9 cellular contexts compared by ENCODE assay signal in the genomic region with DNA sequence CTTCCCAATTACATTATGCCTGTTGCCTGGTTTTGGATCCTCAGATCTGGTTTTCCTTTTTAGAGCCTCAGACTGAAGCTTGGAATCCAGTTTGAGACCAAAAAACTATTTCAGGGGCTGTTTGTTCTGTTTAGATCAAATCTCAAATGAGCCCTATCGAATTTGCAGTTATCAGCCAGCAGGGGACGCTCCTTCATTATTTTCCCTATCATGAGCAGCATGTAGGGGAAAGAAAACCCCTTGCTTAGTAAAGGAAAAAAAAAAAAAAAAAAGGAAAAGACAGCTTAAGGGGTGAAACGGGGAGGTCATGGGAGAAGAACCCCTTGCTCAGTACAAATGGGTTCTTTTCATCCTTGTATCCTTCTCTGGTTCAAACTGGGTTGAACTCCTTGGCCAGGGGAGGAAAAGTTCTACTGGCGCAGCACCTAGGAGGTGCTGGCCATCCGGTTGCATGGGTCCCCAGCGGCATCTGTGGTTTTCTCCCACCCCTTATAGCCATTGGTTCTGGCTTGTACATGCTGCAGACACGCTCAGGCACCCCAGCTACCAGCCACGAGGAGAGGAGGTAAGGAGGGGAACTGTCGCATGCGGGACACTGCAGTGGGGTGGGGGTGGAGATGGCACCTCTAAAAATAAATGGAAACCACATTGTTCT.
DNase-seq lines count a peak whose midpoint lies in the region; ATAC-seq and TF ChIP-seq lines count a peak whose summit lies in the region.
"Had no signal": no experiment of that assay in that cellular context is flagged by ENCODE, and none has a peak within 500 bp of the region (broad histone marks: within the 10 kb centered on the region; RNA-seq: fewer than 3 reads in every experiment).

No MANE protein-coding gene starts in this region.

- DNase-seq in ELR (ENCODE audit: low read depth) (peak; percentile 59), HS-27A (ENCODE audit: low read depth) (peak; percentile 34), upper lobe of left lung (no peak), T-helper 1 cell (no peak), T-cell (no peak)
- DNase-seq: effector memory CD4-positive, alpha-beta T cell had no signal

- POLR2A ChIA-PET in T-cell (lab: Charles Lee), result no interaction called here

- WGBS in liver, result 77% methylated on average over 10 of the region's 10 CpGs
- 72 to 77% methylated on average over 10 of the region's 10 CpGs for WGBS in upper lobe of left lung, 2 donors

- H3K27ac ChIP-seq in VCaP (no peak overlapping the region), liver (ENCODE audit: low read depth in 1 of 2, low read length in 2 of 2) (no peak overlapping the region), upper lobe of left lung (no peak overlapping the region)

- H3K4me3 ChIP-seq in liver (ENCODE audit: low read depth in 1 of 3, low read length in 3 of 3), result no peak overlapping the region
- no peak overlapping the region for H3K4me3 ChIP-seq in upper lobe of left lung

- H3K27ac Mint-ChIP-seq in T-cell, result no peak overlapping the region

- no peak overlapping the region for H3K4me3 Mint-ChIP-seq in T-cell

- H3K4me1 ChIP-seq in liver (ENCODE audit: control insufficient read depth in 4 of 4, insufficient read depth in 4 of 4, low read length in 3 of 4), result no peaks in the 10 kb centered on the region
- H3K4me1 ChIP-seq in upper lobe of left lung, result no peaks in the 10 kb centered on the region

- H3K4me1 Mint-ChIP-seq in T-cell, result no peaks in the 10 kb centered on the region

- H3K27me3 ChIP-seq in liver (ENCODE audit: control insufficient read depth in 4 of 4, insufficient read depth in 4 of 4, low read length in 3 of 4), result no peaks in the 10 kb centered on the region
- no peaks in the 10 kb centered on the region for H3K27me3 ChIP-seq in upper lobe of left lung

- H3K9me3 ChIP-seq in liver (ENCODE audit: control insufficient read depth in 4 of 4, low read length in 3 of 4) (peaks cover 0 to 2% (median 0%) of the 10 kb centered on the region in 4 donors), upper lobe of left lung (no peaks in the 10 kb centered on the region)

- CTCF ChIA-PET in T-cell (lab: Charles Lee), result no interaction called here

- TF ChIP-seq RAD21 in liver (IDR thresholded peaks at IDR 0.05), result peak; percentile 10 to 49

- TF ChIP-seq POLR2A in upper lobe of left lung (IDR thresholded peaks at IDR 0.05), result no peak

- no peaks in the 10 kb centered on the region for H3K27me3 Mint-ChIP-seq in T-cell

- H3K9ac ChIP-seq in liver (ENCODE audit: low read depth in 1 of 2, low read length in 2 of 2), result no peak overlapping the region

- no peak for ATAC-seq in GM19324 (IDR thresholded peaks at IDR 0.05; ENCODE audit: low FRiP score, unreplicated experiment)
- ATAC-seq in upper lobe of left lung (ENCODE audit: low FRiP score in 2 of 2), result no peak
- no peak for ATAC-seq in T-cell (replicated peaks in 1 of 4)

- no peaks in the 10 kb centered on the region for H3K36me3 ChIP-seq in liver (ENCODE audit: control insufficient read depth in 4 of 4, insufficient read depth in 3 of 4, low read depth in 1 of 4, low read length in 3 of 4)
- H3K36me3 ChIP-seq in upper lobe of left lung, result no peaks in the 10 kb centered on the region

- no peak for TF ChIP-seq EP300 in upper lobe of left lung (IDR thresholded peaks at IDR 0.05)

- TF ChIP-seq CTCF in VCaP (conservative IDR thresholded peaks at IDR 0.05) (peak; percentile 32; the same call in 1 of the 2 replicates), liver (IDR thresholded peaks at IDR 0.05; ENCODE audit: low read depth, low read length, missing input control) (peak; percentile 11), upper lobe of left lung (IDR thresholded peaks at IDR 0.05) (no peak)

- no peaks in the 10 kb centered on the region for H3K36me3 Mint-ChIP-seq in T-cell

- peaks cover 0 to 6% (median 5%) of the 10 kb centered on the region in 3 donors for H3K9me3 Mint-ChIP-seq in T-cell

TF ChIP-seq in liver, 16 proteins besides CTCF, POLR2A, EP300 and RAD21:
- no peak for TF ChIP-seq YY1 (IDR thresholded peaks at IDR 0.05)
- no peak for TF ChIP-seq FOXA2 (IDR thresholded peaks at IDR 0.05)
- no peak for TF ChIP-seq GABPA (IDR thresholded peaks at IDR 0.05 in 1 of 2, conservative IDR thresholded peaks at IDR 0.05 in 1 of 2)
- TF ChIP-seq REST (IDR thresholded peaks at IDR 0.05), result no peak
- no peak for TF ChIP-seq ZBTB33 (IDR thresholded peaks at IDR 0.05)
- TF ChIP-seq TAF1 (conservative IDR thresholded peaks at IDR 0.05), result no peak
- TF ChIP-seq MAX (IDR thresholded peaks at IDR 0.05), result no peak
- TF ChIP-seq JUND (IDR thresholded peaks at IDR 0.05), result no peak
- no peak for TF ChIP-seq FOXA1 (IDR thresholded peaks at IDR 0.05)
- no peak for TF ChIP-seq HNF4A (conservative IDR thresholded peaks at IDR 0.05)
- no peak for TF ChIP-seq SP1 (IDR thresholded peaks at IDR 0.05)
- TF ChIP-seq NR2F2 (IDR thresholded peaks at IDR 0.05), result no peak
- TF ChIP-seq ATF3 (IDR thresholded peaks at IDR 0.05), result no peak
- no peak for TF ChIP-seq HNF4G (IDR thresholded peaks at IDR 0.05)
- TF ChIP-seq RXRA (IDR thresholded peaks at IDR 0.05), result no peak
- no peak for TF ChIP-seq EGR1 (IDR thresholded peaks at IDR 0.05; ENCODE audit: low read depth in 2 of 2)

Comparison
In these comparisons a context has a peak if more than half of its experiments do, and no peak if none do; other contexts are left out.
1. DNase-seq: peak in ELR (single experiment) and HS-27A (single experiment); none in upper lobe of left lung (0 of 2), T-helper 1 cell (0 of 5) and T-cell (0 of 34).
2. CTCF ChIP-seq: peak in VCaP (single experiment) and liver (single experiment); none in upper lobe of left lung (0 of 6).